Comparison of ENCODE assay signal across 16 cellular contexts in the genomic region with DNA sequence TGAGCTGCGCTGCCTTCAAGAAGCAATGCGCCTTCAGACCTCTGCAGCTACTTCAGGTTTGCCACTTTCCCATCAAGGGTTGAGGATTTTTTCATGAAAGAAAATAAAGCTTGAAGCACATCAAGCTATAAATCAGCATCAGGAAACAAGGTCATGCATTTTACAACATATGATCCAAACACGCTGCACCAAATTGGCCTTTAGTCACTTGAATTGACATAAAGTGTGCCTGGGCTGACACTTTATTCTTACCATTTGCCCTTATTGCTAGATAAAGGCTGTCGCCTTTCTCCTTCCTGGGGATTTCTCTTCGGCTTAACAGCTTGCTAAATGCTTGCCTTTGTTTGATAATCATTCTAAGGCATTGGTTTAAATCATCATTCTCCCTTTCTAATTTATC.
"Had no signal": no experiment of that assay in that cellular context is flagged by ENCODE, and none has a peak within 500 bp of the region (broad histone marks: within the 10 kb centered on the region; RNA-seq: fewer than 3 reads in every experiment).

No MANE protein-coding gene starts in this region.

- H3K36me3 ChIP-seq: esophagus muscularis mucosa, pancreas, thyroid gland had no signal

- H3K4me1 Mint-ChIP-seq: central memory CD8-positive, alpha-beta T cell; stimulated activated effector memory CD8-positive, alpha-beta T cell treated with anti-CD3 and anti-CD28 coated beads, Interleukin-12 subunit alpha, Interleukin-12 subunit beta, amount 100 ng/mL, for 72 hours had no signal

- DNase-seq: activated CD4-positive, alpha-beta T cell treated with anti-CD3 and anti-CD28 coated beads, Interleukin-2, amount 50 U/mL, for 1 hour; activated CD8-positive, alpha-beta memory T cell treated with anti-CD3 and anti-CD28 coated beads for 24 hours; activated gamma-delta T cell treated with Interleukin-2 at 50 U/mL for 16 hours; amniotic stem cell; body of pancreas; cortex of kidney; effector CD4-positive, alpha-beta T cell; kidney glomerular epithelial cell; pancreas; thyroid gland had no signal

- H3K4me3 ChIP-seq: body of pancreas, esophagus muscularis mucosa, pancreas, thyroid gland had no signal

- H3K27me3 Mint-ChIP-seq: activated naive CD8-positive, alpha-beta T cell had no signal

- H3K27ac ChIP-seq: body of pancreas, esophagus muscularis mucosa, pancreas, thyroid gland had no signal

- H3K4me3 Mint-ChIP-seq: activated naive CD8-positive, alpha-beta T cell; central memory CD8-positive, alpha-beta T cell; mesothelial cell of epicardium; stimulated activated effector memory CD8-positive, alpha-beta T cell treated with anti-CD3 and anti-CD28 coated beads, Interleukin-12 subunit alpha, Interleukin-12 subunit beta, amount 100 ng/mL, for 72 hours; T-helper 2 cell treated with Interferon-gamma antibody and Interleukin-4, amounts not matched to agents 5 μg/mL and 100 μg/mL, for 36 hours had no signal

- H3K4me1 ChIP-seq: body of pancreas, pancreas, thyroid gland had no signal

- H3K27ac Mint-ChIP-seq: activated naive CD8-positive, alpha-beta T cell; mesothelial cell of epicardium; stimulated activated effector memory CD8-positive, alpha-beta T cell treated with anti-CD3 and anti-CD28 coated beads, Interleukin-12 subunit alpha, Interleukin-12 subunit beta, amount 100 ng/mL, for 72 hours; T-helper 2 cell treated with Interferon-gamma antibody and Interleukin-4, amounts not matched to agents 5 μg/mL and 100 μg/mL, for 36 hours had no signal

- H3K9me3 ChIP-seq: body of pancreas, esophagus muscularis mucosa, pancreas, thyroid gland had no signal

- H3K27me3 ChIP-seq: body of pancreas, esophagus muscularis mucosa, pancreas, thyroid gland had no signal

- H3K36me3 Mint-ChIP-seq: activated naive CD8-positive, alpha-beta T cell; stimulated activated effector memory CD8-positive, alpha-beta T cell treated with anti-CD3 and anti-CD28 coated beads, Interleukin-12 subunit alpha, Interleukin-12 subunit beta, amount 100 ng/mL, for 72 hours had no signal

- H3K9me3 Mint-ChIP-seq: central memory CD8-positive, alpha-beta T cell; mesothelial cell of epicardium; stimulated activated effector memory CD8-positive, alpha-beta T cell treated with anti-CD3 and anti-CD28 coated beads, Interleukin-12 subunit alpha, Interleukin-12 subunit beta, amount 100 ng/mL, for 72 hours; T-helper 2 cell treated with Interferon-gamma antibody and Interleukin-4, amounts not matched to agents 5 μg/mL and 100 μg/mL, for 36 hours had no signal
